Comparison of ENCODE assay signal across 7 cellular contexts in genomic region chr5:141507387-141508091, GRCh38. TPM values are rescaled to one million over a fixed set of nuclear protein-coding genes. Genes with fewer than 3 reads are reported as not detected.
DNase-seq lines count a peak whose midpoint lies in the region; ATAC-seq, FAIRE-seq and TF ChIP-seq lines count a peak whose summit lies in the region.

No MANE protein-coding gene starts in this region.

- POLR2A ChIA-PET in K562 (lab: Yijun Ruan, JAX): interaction anchor here (0.6 to 1.4 kb wide), 7 partner anchors 12 to 251 kb away, joined by 3 to 5 read pairs (median 3); no protein-coding TSS in a partner anchor

- intact Hi-C loops in K562 (cut with micrococcal nuclease): no loop called here

- TF ChIP-seq CTCF in K562 (IDR thresholded peaks at IDR 0.05 in 2 of 3, conservative IDR thresholded peaks at IDR 0.05 in 1 of 3; ENCODE audit: insufficient read depth in 2 of 3, low read depth in 1 of 3, low read length in 3 of 3): no peak

- H3K9me3 ChIP-seq in K562 (replicated peaks; ENCODE audit: control insufficient read depth, insufficient read depth, low read depth, low read length): no peaks in the 10 kb centered on the region

- H3K9me3 Mint-ChIP-seq in naive B cell: peaks cover 0 to 5% (median 0%) of the 10 kb centered on the region in 7 donors

- H3K4me1 ChIP-seq in K562 (replicated peaks in 1 of 2; ENCODE audit: control insufficient read depth in 2 of 2, insufficient read depth in 2 of 2, low read length in 2 of 2): peaks cover 5 to 8% of the 10 kb centered on the region in 2 experiments; a peak in 3 of 5 replicates

- DNase-seq in K562 (ENCODE audit: extremely low read depth in 1 of 4, low spot score in 3 of 4) (no peak), naive B cell (no peak), HT-29 (ENCODE audit: low spot score) (no peak)
- DNase-seq in activated effector memory CD4-positive, alpha-beta T cell treated with anti-CD3 and anti-CD28 coated beads, Interleukin-2, amount 50 U/mL, for 16 hours: no peak
- DNase-seq in activated effector memory CD4-positive, alpha-beta T cell treated with Interleukin-2 at 50 U/mL for 16 hours: no peak

- H3K4me1 Mint-ChIP-seq in naive B cell: peaks cover 30 to 50% (median 42%) of the 10 kb centered on the region in 3 donors

- H3K36me3 ChIP-seq in K562 (ENCODE audit: control insufficient read depth, insufficient read depth, low read length): no peaks in the 10 kb centered on the region

- H3K9ac ChIP-seq in K562 (ENCODE audit: insufficient read depth in 1 of 2, low read depth in 2 of 2, low read length in 2 of 2): no peak overlapping the region

- FAIRE-seq in K562 (lab: Jason Lieb, UNC): peak; percentile 6

- H3K4me3 ChIP-seq in K562: no peak overlapping the region

- TF ChIP-seq EP300 in K562 (IDR thresholded peaks at IDR 0.05; ENCODE audit: low read length): no peak

- no peaks in the 10 kb centered on the region for H3K79me2 ChIP-seq in K562 (ENCODE audit: control insufficient read depth, insufficient read depth, low read length)

- in situ Hi-C loops in K562 (cut with MboI): no loop called here

- H3K27ac ChIP-seq in K562 (ENCODE audit: extremely low read depth, low read depth, low read length): no peak overlapping the region

- TF ChIP-seq POLR2A in K562 (conservative IDR thresholded peaks at IDR 0.05): no peak

- H4K20me1 ChIP-seq in K562 (replicated peaks; ENCODE audit: control insufficient read depth, insufficient read depth, low read length): no peaks in the 10 kb centered on the region

- no peaks in the 10 kb centered on the region for H3K36me3 Mint-ChIP-seq in naive B cell

- peaks cover 6% of the 10 kb centered on the region for H3K9me1 ChIP-seq in K562 (ENCODE audit: control insufficient read depth, insufficient read depth, low read length)

- peak overlapping the region in 4 of 6 donors; percentile 2 to 74 (median 52) for H3K27ac Mint-ChIP-seq in naive B cell

- CTCF ChIA-PET in K562 (lab: Yijun Ruan, JAX; ENCODE audit: low intra/inter-chr PET ratio): interaction anchor here (0.5 kb wide), 1 partner anchor 10 kb away, joined by 4 read pairs; no protein-coding TSS in a partner anchor

- peak overlapping the region in 2 of 8 donors; percentile 21 to 29 for H3K4me3 Mint-ChIP-seq in naive B cell

- ATAC-seq in GM19328 (IDR thresholded peaks at IDR 0.05; ENCODE audit: unreplicated experiment) (peak; percentile 29), HG03159 (IDR thresholded peaks at IDR 0.05; ENCODE audit: unreplicated experiment) (peak; percentile 35), K562 (no peak), naive B cell (ENCODE audit: low read depth in 2 of 2) (no peak)

- H2AFZ ChIP-seq in K562 (ENCODE audit: low read depth, low read length): no peak overlapping the region

- no peak for TF ChIP-seq RAD21 in K562 (CRISPR knock-in tag; conservative IDR thresholded peaks at IDR 0.05 in 1 of 2, IDR thresholded peaks at IDR 0.05 in 1 of 2)

- WGBS in K562 (ENCODE audit: insufficient coverage, low coverage, missing lambda C conversion rate): 13% methylated on average over 11 of the region's 11 CpGs

- no TSS peak for BruUV-seq in K562 (replicated peaks; lab: Mats Ljungman, UMichigan)

- H3K4me2 ChIP-seq in K562 (ENCODE audit: insufficient read depth, low read length): no peak overlapping the region

- H3K27me3 Mint-ChIP-seq in naive B cell: peaks cover 0 to 5% (median 0%) of the 10 kb centered on the region in 3 donors

- peaks cover 6 to 26% of the 10 kb centered on the region in 2 experiments; a peak in 4 of 5 replicates for H3K27me3 ChIP-seq in K562 (ENCODE audit: control insufficient read depth in 2 of 2, insufficient read depth in 2 of 2, low read length in 2 of 2)

RNA-seq across cellular contexts. Expression of gene PCDHGC5, which starts 18.7 kb away (rescaled TPM):
- total RNA-seq in K562 (2011; cell fraction: chromatin; rRNA removed; ENCODE audit: low replicate concordance): 0.14 TPM in 1 of 2 replicates, not detected in the other
- 0.17 TPM in 1 of 2 replicates, not detected in the other for total RNA-seq in K562 (2011; cell fraction: nucleolus; rRNA removed)
- not detected in 2 replicates for total RNA-seq in K562 (2011; cell fraction: nucleoplasm; rRNA removed)
- not detected in 2 replicates for total RNA-seq in K562 (2014; rRNA removed)
- total RNA-seq in K562 (2014; rRNA removed; fragmentation: Illumina TruSeq; extraction: Trizol): not detected in 2 replicates
- total RNA-seq in K562 (2015; rRNA removed; fragmentation: Illumina TruSeq; extraction: Trizol): not detected in 2 replicates
- total RNA-seq in K562 (2021): not detected in 2 replicates
- polyA plus RNA-seq in K562 (2011; rRNA removed): not detected in 2 replicates
- not detected in 2 replicates for polyA plus RNA-seq in K562 (2011; cell fraction: cytosol; rRNA removed)
- not detected in 2 replicates for polyA plus RNA-seq in K562 (2011; cell fraction: nucleus; rRNA removed)
- polyA plus RNA-seq in K562 (2012): not detected in 2 replicates
- polyA plus RNA-seq in K562 (2014; fragmentation: Illumina TruSeq; extraction: Trizol): not detected in 2 replicates
- not detected for polyA plus RNA-seq in K562 (2014; fragmentation: Nextera tagmentation; extraction: Ambion mirVana)
- polyA plus RNA-seq in K562 (2014; rRNA removed): not detected in 2 replicates
- polyA minus RNA-seq in K562 (2011; rRNA and poly(A)+ RNA removed): not detected in 2 replicates
- polyA minus RNA-seq in K562 (2011; cell fraction: cytosol; rRNA and poly(A)+ RNA removed): not detected in 2 replicates
- not detected in 2 replicates for polyA minus RNA-seq in K562 (2011; cell fraction: nucleus; rRNA and poly(A)+ RNA removed)
- not detected for polyA plus RNA-seq in naive B cell (ENCODE audit: low read depth in 6 of 6)
- 0.61 TPM in 1 of 2 replicates, not detected in the other for total RNA-seq in HT-29 (2014; rRNA removed; shearing (Covaris generic))

RNA-seq across cellular contexts. Expression of gene PCDHGC4, which starts 22.7 kb away (rescaled TPM):
- total RNA-seq in K562 (2011; cell fraction: chromatin; rRNA removed; ENCODE audit: low replicate concordance): not detected in 2 replicates
- total RNA-seq in K562 (2011; cell fraction: nucleolus; rRNA removed): not detected in 2 replicates
- not detected in 2 replicates for total RNA-seq in K562 (2011; cell fraction: nucleoplasm; rRNA removed)
- total RNA-seq in K562 (2014; rRNA removed) (0.05 TPM in 1 of 2 replicates, not detected in the other), K562 (2014; rRNA removed; fragmentation: Illumina TruSeq; extraction: Trizol) (not detected in 2 replicates), K562 (2015; rRNA removed; fragmentation: Illumina TruSeq; extraction: Trizol) (not detected in 2 replicates), K562 (2021) (not detected in 2 replicates)
- polyA plus RNA-seq in K562 (2011; rRNA removed) (not detected in 2 replicates), K562 (2014; fragmentation: Illumina TruSeq; extraction: Trizol) (not detected in 2 replicates), K562 (2014; fragmentation: Nextera tagmentation; extraction: Ambion mirVana) (not detected), K562 (2014; rRNA removed) (not detected in 2 replicates), naive B cell (ENCODE audit: low read depth in 6 of 6) (not detected)
- polyA plus RNA-seq in K562 (2011; cell fraction: cytosol; rRNA removed): not detected in 2 replicates
- polyA plus RNA-seq in K562 (2011; cell fraction: nucleus; rRNA removed): not detected in 2 replicates
- not detected in 2 replicates for polyA plus RNA-seq in K562 (2012)
- not detected in 2 replicates for polyA minus RNA-seq in K562 (2011; rRNA and poly(A)+ RNA removed)
- polyA minus RNA-seq in K562 (2011; cell fraction: cytosol; rRNA and poly(A)+ RNA removed): not detected in 2 replicates
- polyA minus RNA-seq in K562 (2011; cell fraction: nucleus; rRNA and poly(A)+ RNA removed): not detected in 2 replicates
- total RNA-seq in HT-29 (2014; rRNA removed; shearing (Covaris generic)): 1.7 TPM in 1 of 2 replicates, not detected in the other

RNA-seq across cellular contexts. Expression of gene PCDHGC3, which starts 31.8 kb away (rescaled TPM):
- 0.12 TPM in 1 of 2 replicates, not detected in the other for total RNA-seq in K562 (2011; cell fraction: chromatin; rRNA removed; ENCODE audit: low replicate concordance)
- not detected in 2 replicates for total RNA-seq in K562 (2011; cell fraction: nucleolus; rRNA removed)
- not detected in 2 replicates for total RNA-seq in K562 (2011; cell fraction: nucleoplasm; rRNA removed)
- not detected in 2 replicates for total RNA-seq in K562 (2014; rRNA removed)
- total RNA-seq in K562 (2014; rRNA removed; fragmentation: Illumina TruSeq; extraction: Trizol): not detected in 2 replicates
- not detected in 2 replicates for total RNA-seq in K562 (2015; rRNA removed; fragmentation: Illumina TruSeq; extraction: Trizol)
- 0.07 and 0.20 TPM in 2 replicates for total RNA-seq in K562 (2021)
- polyA plus RNA-seq in K562 (2011; rRNA removed): not detected in 2 replicates
- not detected in 2 replicates for polyA plus RNA-seq in K562 (2011; cell fraction: cytosol; rRNA removed)
- not detected in 2 replicates for polyA plus RNA-seq in K562 (2011; cell fraction: nucleus; rRNA removed)
- not detected in 2 replicates for polyA plus RNA-seq in K562 (2012)
- polyA plus RNA-seq in K562 (2014; fragmentation: Illumina TruSeq; extraction: Trizol): not detected in 2 replicates
- not detected for polyA plus RNA-seq in K562 (2014; fragmentation: Nextera tagmentation; extraction: Ambion mirVana)
- not detected in 2 replicates for polyA plus RNA-seq in K562 (2014; rRNA removed)
- not detected in 2 replicates for polyA minus RNA-seq in K562 (2011; rRNA and poly(A)+ RNA removed)
- not detected in 2 replicates for polyA minus RNA-seq in K562 (2011; cell fraction: cytosol; rRNA and poly(A)+ RNA removed)
- not detected in 2 replicates for polyA minus RNA-seq in K562 (2011; cell fraction: nucleus; rRNA and poly(A)+ RNA removed)
- under 1 TPM in 3 of 6 donors, not detected in 3; 0.35 to 0.86 (median 0.61) TPM for polyA plus RNA-seq in naive B cell (ENCODE audit: low read depth in 6 of 6)
- 1.8 and 2.1 TPM in 2 replicates for total RNA-seq in HT-29 (2014; rRNA removed; shearing (Covaris generic))

Comparison
In these comparisons a context has a peak if more than half of its experiments do, and no peak if none do; other contexts are left out.
1. ATAC-seq: peak in GM19328 (single experiment) and HG03159 (single experiment); none in K562 (single experiment) and naive B cell (0 of 2).